In the genomic region with DNA sequence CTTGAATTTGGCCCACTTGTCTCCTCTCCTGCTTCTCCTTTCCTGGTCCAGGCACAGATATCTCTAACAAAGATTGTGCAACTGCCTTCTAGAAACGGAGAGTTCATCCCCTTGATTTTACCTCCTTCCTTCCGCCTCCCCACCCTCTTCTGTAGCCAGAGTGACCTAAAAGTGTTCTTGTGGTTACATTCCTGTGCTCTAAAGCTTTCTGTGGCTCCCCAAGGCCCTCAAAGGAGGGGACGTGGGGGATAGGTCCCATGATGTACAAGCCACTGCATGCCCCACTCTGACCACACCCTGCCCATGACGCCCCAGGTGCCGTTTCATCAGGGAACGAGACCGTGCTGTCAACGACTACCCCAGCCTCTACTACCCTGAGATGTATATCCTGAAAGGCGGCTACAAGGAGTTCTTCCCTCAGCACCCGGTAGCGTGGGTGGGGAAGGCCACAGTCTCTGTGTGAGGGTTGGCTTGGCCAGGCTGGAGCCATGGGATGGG, we compare ENCODE assay signal across 13 cellular contexts. TPM values are rescaled to one million over a fixed set of nuclear protein-coding genes. Genes with fewer than 3 reads are reported as not detected.
A peak's percentile ranks its signal among the peaks of the same experiment; 100 is the strongest.
DNase-seq lines count a peak whose midpoint lies in the region; ATAC-seq and TF ChIP-seq lines count a peak whose summit lies in the region.
"Had no signal": no experiment of that assay in that cellular context is flagged by ENCODE, and none has a peak within 500 bp of the region (broad histone marks: within the 10 kb centered on the region; RNA-seq: fewer than 3 reads in every experiment).

No MANE protein-coding gene starts in this region.

- CTCF ChIA-PET in AG04450 (lab: Charles Lee), result interaction anchor here (1.6 to 2.8 kb wide), 2 partner anchors 14 to 17 kb away, joined by 5 to 8 read pairs; a partner anchor contains a TSS
- CTCF ChIA-PET in IMR-90 (lab: Yijun Ruan, JAX), result interaction anchor here (1.3 kb wide), 1 partner anchor 14 kb away, joined by 4 read pairs; no protein-coding TSS in a partner anchor

- H2BK20ac ChIP-seq in IMR-90 (ENCODE audit: low read depth, low read length), result peak overlapping the region; percentile 52; the same call in 1 of the 2 replicates

- H2BK5ac ChIP-seq in IMR-90 (ENCODE audit: low read depth, low read length, poor library complexity, severe bottlenecking), result peak overlapping the region; percentile 29

- H3K9ac ChIP-seq in IMR-90 (ENCODE audit: low read depth, low read length) (no peak overlapping the region), neural progenitor cell (no peak overlapping the region)

- H3K56ac ChIP-seq in IMR-90 (ENCODE audit: extremely low read depth, insufficient read depth, low read length), result no peak overlapping the region

- peaks cover 19 to 86% of the 10 kb centered on the region in 2 experiments for H3K79me1 ChIP-seq in IMR-90 (ENCODE audit: low read depth in 1 of 2, low read length in 2 of 2)

- no peak for TF ChIP-seq RAD21 in IMR-90 (IDR thresholded peaks at IDR 0.05; ENCODE audit: low read length)

- H4K91ac ChIP-seq in IMR-90 (ENCODE audit: insufficient read depth, low read depth, low read length), result peak overlapping the region; percentile 51; the same call in 1 of the 2 replicates

- H3K9me3 Mint-ChIP-seq in neural progenitor cell, result no peaks in the 10 kb centered on the region
- H3K9me3 Mint-ChIP-seq: natural killer cell treated with Interleukin-12 subunit alpha and Interleukin-12 subunit beta and Interleukin-15 and Interleukin-18, amount 100 ng/mL, for 72 hours had no signal

- 0 out of 3 replicates have a peak overlapping the region, but pooled peaks have one; percentile 51 for H2BK15ac ChIP-seq in IMR-90 (ENCODE audit: low read depth, low read length)

- TF ChIP-seq CTCF in AG04450 (IDR thresholded peaks at IDR 0.05; ENCODE audit: low read depth, low read length), result no peak
- TF ChIP-seq CTCF in IMR-90 (conservative IDR thresholded peaks at IDR 0.05; ENCODE audit: low read depth, low read length), result no peak
- no peak for TF ChIP-seq CTCF in coronary artery (IDR thresholded peaks at IDR 0.05)
- TF ChIP-seq CTCF in neural progenitor cell (IDR thresholded peaks at IDR 0.05), result no peak
- no peak for TF ChIP-seq CTCF in hepatocyte (IDR thresholded peaks at IDR 0.05; ENCODE audit: poor library complexity)
- no peak for TF ChIP-seq CTCF in WERI-Rb-1 (IDR thresholded peaks at IDR 0.05; ENCODE audit: low read depth, low read length)

- H4K5ac ChIP-seq in IMR-90 (ENCODE audit: low read depth, low read length), result no peak overlapping the region

- H3K9me3 ChIP-seq in AG04450 (ENCODE audit: control insufficient read depth, insufficient read depth, low read length) (no peaks in the 10 kb centered on the region; the same call in 1 of the 2 replicates), IMR-90 (ENCODE audit: control insufficient read depth, insufficient read depth, low read length) (no peaks in the 10 kb centered on the region), neural progenitor cell (ENCODE audit: low read depth) (no peaks in the 10 kb centered on the region), hepatocyte (ENCODE audit: low read depth) (no peaks in the 10 kb centered on the region), WERI-Rb-1 (ENCODE audit: severe bottlenecking) (no peaks in the 10 kb centered on the region)
- H3K9me3 ChIP-seq: body of pancreas had no signal

- H3K4me2 ChIP-seq in IMR-90 (ENCODE audit: low read depth, low read length), result no peak overlapping the region
- H3K4me2 ChIP-seq in neural progenitor cell, result no peak overlapping the region
- H3K4me2 ChIP-seq in hepatocyte, result no peak overlapping the region

- H4K20me1 ChIP-seq in IMR-90 (ENCODE audit: insufficient read depth, low read length), result no peaks in the 10 kb centered on the region
- peaks cover 9% of the 10 kb centered on the region for H4K20me1 ChIP-seq in neural progenitor cell (ENCODE audit: low read depth)
- H4K20me1 ChIP-seq in hepatocyte (ENCODE audit: insufficient read depth, poor library complexity, severe bottlenecking), result no peaks in the 10 kb centered on the region

- no peak overlapping the region for H3K27ac Mint-ChIP-seq in neural progenitor cell

- POLR2A ChIA-PET in AG04450 (lab: Yijun Ruan, JAX) (interaction anchor here (2.1 kb wide), 1 partner anchor 8 kb away, joined by 5 read pairs; a partner anchor contains a TSS), IMR-90 (lab: Charles Lee; ENCODE audit: unreplicated experiment) (no interaction called here)

- no peak overlapping the region for H3K18ac ChIP-seq in IMR-90 (ENCODE audit: low read depth, low read length)

- H3K4me1 ChIP-seq in IMR-90 (ENCODE audit: control insufficient read depth, insufficient read depth, low read length) (peaks cover 31% of the 10 kb centered on the region), neural progenitor cell (peaks cover 20% of the 10 kb centered on the region), hepatocyte (ENCODE audit: insufficient read depth) (peaks cover 38% of the 10 kb centered on the region)

- 100% methylated on average over 3 of the region's 11 CpGs; no CpG with 5 or more reads in 1 of the 2 experiments for WGBS in IMR-90 (ENCODE audit: extremely low coverage in 2 of 2, insufficient read length in 1 of 2), 2 experiments
- WGBS in hepatocyte (ENCODE audit: low lambda C conversion rate, missing lambda C conversion rate), result 94% methylated on average over 11 of the region's 11 CpGs

- no peak for DNase-seq in AG04450 (ENCODE audit: low read depth, low spot score)
- DNase-seq in IMR-90, result no peak
- no peak for DNase-seq in coronary artery (ENCODE audit: low spot score)
- DNase-seq in neural progenitor cell (ENCODE audit: low spot score), result no peak
- no peak for DNase-seq in hepatocyte (ENCODE audit: low spot score)
- DNase-seq in WERI-Rb-1, result no peak
- DNase-seq in GM19238 (ENCODE audit: insufficient read length, low spot score), result no peak
- DNase-seq: body of pancreas, H7, NCI-H187 had no signal

- no peak for TF ChIP-seq POLR2A in IMR-90 (IDR thresholded peaks at IDR 0.05; ENCODE audit: low read depth, low read length)

- no TSS peak for BruUV-seq in IMR-90 (replicated peaks; lab: Mats Ljungman, UMichigan)

- peaks cover 7% of the 10 kb centered on the region for H3K27me3 Mint-ChIP-seq in neural progenitor cell (ENCODE audit: insufficient read depth, low read depth)
- H3K27me3 Mint-ChIP-seq: natural killer cell treated with Interleukin-12 subunit alpha and Interleukin-12 subunit beta and Interleukin-15 and Interleukin-18, amount 100 ng/mL, for 72 hours had no signal

- H4K8ac ChIP-seq in IMR-90 (ENCODE audit: low read depth in 2 of 2, low read length in 2 of 2), result no peak overlapping the region

- H3K36me3 Mint-ChIP-seq in neural progenitor cell, result peaks cover 35% of the 10 kb centered on the region

- peaks cover 15% of the 10 kb centered on the region for H3F3A ChIP-seq in neural progenitor cell (ENCODE audit: low read depth)

- peak overlapping the region; percentile 51 for H2BK120ac ChIP-seq in IMR-90 (ENCODE audit: low read depth, low read length)

- peak overlapping the region; percentile 39 for H3K4me3 Mint-ChIP-seq in neural progenitor cell
- H3K4me3 Mint-ChIP-seq: natural killer cell treated with Interleukin-12 subunit alpha and Interleukin-12 subunit beta and Interleukin-15 and Interleukin-18, amount 100 ng/mL, for 72 hours had no signal

- no peaks in the 10 kb centered on the region for H3K79me2 ChIP-seq in neural progenitor cell (ENCODE audit: low read depth)
- no peaks in the 10 kb centered on the region for H3K79me2 ChIP-seq in hepatocyte

- no peak overlapping the region for H3K14ac ChIP-seq in IMR-90 (replicated peaks; ENCODE audit: low read depth, low read length)

- intact Hi-C loops in IMR-90 (cut with micrococcal nuclease), result no loop called here

- in situ Hi-C loops in IMR-90 (cut with MboI; ENCODE audit: low sequenced_read_pairs), result no loop called here

- H3K4me3 ChIP-seq in AG04450 (ENCODE audit: low read depth, low read length) (no peak overlapping the region), IMR-90 (ENCODE audit: insufficient read depth, low read depth, low read length) (no peak overlapping the region), coronary artery (no peak overlapping the region), neural progenitor cell (no peak overlapping the region), hepatocyte (no peak overlapping the region), WERI-Rb-1 (ENCODE audit: low read depth, low read length) (no peak overlapping the region)
- H3K4me3 ChIP-seq: body of pancreas had no signal

- H3K9me2 ChIP-seq in hepatocyte (replicated peaks; ENCODE audit: insufficient read depth), result no peaks in the 10 kb centered on the region

- H2AK5ac ChIP-seq in IMR-90 (ENCODE audit: low read depth, low read length), result peak overlapping the region; percentile 4; the same call in 1 of the 2 replicates

- H3K23ac ChIP-seq in IMR-90 (ENCODE audit: low read depth, low read length), result no peak overlapping the region

- dilution Hi-C loops in IMR-90 (cut with HindIII; ENCODE audit: low sequenced_read_pairs, unreplicated experiment), result no loop called here

- peak overlapping the region; percentile 57 for H3K27ac ChIP-seq in AG04450 (ENCODE audit: low read depth, low read length)
- H3K27ac ChIP-seq in IMR-90 (ENCODE audit: insufficient read depth, low read length), result peak overlapping the region; percentile 18; the same call in 1 of the 2 replicates
- H3K27ac ChIP-seq in coronary artery, result peak overlapping the region; percentile 30 to 95
- no peak overlapping the region for H3K27ac ChIP-seq in neural progenitor cell
- H3K27ac ChIP-seq in hepatocyte, result no peak overlapping the region
- H3K27ac ChIP-seq in WERI-Rb-1, result no peak overlapping the region
- H3K27ac ChIP-seq: body of pancreas had no signal

- no peak for ATAC-seq in IMR-90 (ENCODE audit: low read depth)
- no peak for ATAC-seq in GM21576 (IDR thresholded peaks at IDR 0.05; ENCODE audit: unreplicated experiment)
- ATAC-seq: body of pancreas; natural killer cell treated with Interleukin-12 subunit alpha and Interleukin-12 subunit beta and Interleukin-15 and Interleukin-18, amount 100 ng/mL, for 72 hours had no signal

- peaks cover 32% of the 10 kb centered on the region for H3K9me1 ChIP-seq in IMR-90 (ENCODE audit: insufficient read depth, low read length)

- H2AFZ ChIP-seq in IMR-90 (replicated peaks; ENCODE audit: low read length, poor library complexity) (no peak overlapping the region), neural progenitor cell (replicated peaks) (no peak overlapping the region), hepatocyte (no peak overlapping the region)

- H3K27me3 ChIP-seq in AG04450 (ENCODE audit: control insufficient read depth, insufficient read depth, low read length), result no peaks in the 10 kb centered on the region
- H3K27me3 ChIP-seq in IMR-90 (ENCODE audit: control insufficient read depth, insufficient read depth, low read length), result no peaks in the 10 kb centered on the region
- H3K27me3 ChIP-seq in neural progenitor cell, result no peaks in the 10 kb centered on the region
- no peaks in the 10 kb centered on the region for H3K27me3 ChIP-seq in hepatocyte
- no peaks in the 10 kb centered on the region for H3K27me3 ChIP-seq in WERI-Rb-1 (ENCODE audit: insufficient read depth, low read depth, severe bottlenecking)
- H3K27me3 ChIP-seq: body of pancreas had no signal

- peak overlapping the region; percentile 86 for H2AK9ac ChIP-seq in IMR-90 (replicated peaks; ENCODE audit: low read depth, low read length, poor library complexity)

- H3K4me1 Mint-ChIP-seq in neural progenitor cell, result peaks cover 45% of the 10 kb centered on the region

- peak overlapping the region; percentile 56; the same call in 1 of the 2 replicates for H3K4ac ChIP-seq in IMR-90 (ENCODE audit: low read depth, low read length)

- H3K36me3 ChIP-seq in IMR-90 (ENCODE audit: control insufficient read depth, insufficient read depth, low read length) (peaks cover 64% of the 10 kb centered on the region), neural progenitor cell (no peaks in the 10 kb centered on the region), hepatocyte (replicated peaks; ENCODE audit: insufficient read depth, low read depth) (no peaks in the 10 kb centered on the region), WERI-Rb-1 (peaks cover 57% of the 10 kb centered on the region)

RNA-seq across cellular contexts. Expression of a gene that starts 8.2 kb away (rescaled TPM):
- polyA plus RNA-seq in AG04450 (2011; rRNA removed) (57.3 and 58.9 TPM in 2 replicates), IMR-90 (2012; rRNA removed) (50.5 and 59.8 TPM in 2 replicates), hepatocyte (20.0 and 21.9 TPM in 2 replicates)
- 41.1 and 48.7 TPM in 2 replicates for polyA minus RNA-seq in AG04450 (2011; rRNA and poly(A)+ RNA removed)
- total RNA-seq in IMR-90 (2012; rRNA removed) (14.5 and 14.7 TPM in 2 replicates), neural progenitor cell (ENCODE audit: low replicate concordance) (9.3 and 22.9 TPM in 2 replicates), hepatocyte (15.1 and 15.7 TPM in 2 replicates)
- 35.2 and 48.2 TPM in 2 replicates for polyA plus RNA-seq in IMR-90 (2012; cell fraction: cytosol; rRNA removed)
- 165 TPM in 2 replicates for polyA plus RNA-seq in IMR-90 (2012; cell fraction: nucleus; rRNA removed; ENCODE audit: low replicate concordance)

RNA-seq across cellular contexts. Expression of a gene that starts 16.0 kb away (rescaled TPM):
- polyA plus RNA-seq in AG04450 (2011; rRNA removed) (7.8 and 11.7 TPM in 2 replicates), IMR-90 (2012; rRNA removed) (10.1 and 12.5 TPM in 2 replicates), hepatocyte (19.7 and 21.8 TPM in 2 replicates)
- polyA minus RNA-seq in AG04450 (2011; rRNA and poly(A)+ RNA removed), result 10.3 and 14.3 TPM in 2 replicates
- total RNA-seq in IMR-90 (2012; rRNA removed) (11.4 and 11.7 TPM in 2 replicates), neural progenitor cell (ENCODE audit: low replicate concordance) (1.2 and 3.4 TPM in 2 replicates), hepatocyte (13.8 and 15.9 TPM in 2 replicates)
- polyA plus RNA-seq in IMR-90 (2012; cell fraction: cytosol; rRNA removed), result 10.6 and 20.2 TPM in 2 replicates
- polyA plus RNA-seq in IMR-90 (2012; cell fraction: nucleus; rRNA removed; ENCODE audit: low replicate concordance), result 6.5 and 12.1 TPM in 2 replicates

RNA-seq across cellular contexts. Expression of a gene that starts 17.8 kb away (rescaled TPM):
- polyA plus RNA-seq in AG04450 (2011; rRNA removed) (29.7 and 37.0 TPM in 2 replicates), IMR-90 (2012; rRNA removed) (45.7 and 49.3 TPM in 2 replicates), hepatocyte (17.6 and 21.2 TPM in 2 replicates)
- 40.4 and 42.7 TPM in 2 replicates for polyA minus RNA-seq in AG04450 (2011; rRNA and poly(A)+ RNA removed)
- total RNA-seq in IMR-90 (2012; rRNA removed) (59.1 and 72.2 TPM in 2 replicates), neural progenitor cell (ENCODE audit: low replicate concordance) (5.0 and 28.9 TPM in 2 replicates), hepatocyte (40.9 and 46.7 TPM in 2 replicates)
- 37.2 and 44.3 TPM in 2 replicates for polyA plus RNA-seq in IMR-90 (2012; cell fraction: cytosol; rRNA removed)
- polyA plus RNA-seq in IMR-90 (2012; cell fraction: nucleus; rRNA removed; ENCODE audit: low replicate concordance), result 18.7 and 35.4 TPM in 2 replicates

RNA-seq across cellular contexts. Expression of a gene that starts 23.1 kb away (rescaled TPM):
- 0.12 TPM in 2 replicates for polyA plus RNA-seq in AG04450 (2011; rRNA removed)
- polyA minus RNA-seq in AG04450 (2011; rRNA and poly(A)+ RNA removed), result not detected in 2 replicates
- under 0.01 TPM in 1 of 2 replicates, not detected in the other for total RNA-seq in IMR-90 (2012; rRNA removed)
- polyA plus RNA-seq in IMR-90 (2012; rRNA removed), result 0.15 and 0.26 TPM in 2 replicates
- polyA plus RNA-seq in IMR-90 (2012; cell fraction: cytosol; rRNA removed), result 0.30 and 0.54 TPM in 2 replicates
- polyA plus RNA-seq in IMR-90 (2012; cell fraction: nucleus; rRNA removed; ENCODE audit: low replicate concordance), result 0.58 and 0.99 TPM in 2 replicates
- 0.34 and 1.2 TPM in 2 replicates for total RNA-seq in neural progenitor cell (ENCODE audit: low replicate concordance)
- total RNA-seq in hepatocyte, result 0.63 TPM in 1 of 2 replicates, not detected in the other
- 0.51 TPM in 1 of 2 replicates, not detected in the other for polyA plus RNA-seq in hepatocyte
- total RNA-seq: skeletal muscle tissue had no signal

RNA-seq across cellular contexts. Expression of a gene that starts 36.8 kb away (rescaled TPM):
- polyA plus RNA-seq in AG04450 (2011; rRNA removed), result 22.6 and 29.2 TPM in 2 replicates
- 19.2 and 21.7 TPM in 2 replicates for polyA minus RNA-seq in AG04450 (2011; rRNA and poly(A)+ RNA removed)
- total RNA-seq in IMR-90 (2012; rRNA removed), result 31.4 and 31.9 TPM in 2 replicates
- polyA plus RNA-seq in IMR-90 (2012; rRNA removed), result 58.2 and 65.0 TPM in 2 replicates
- 75.4 and 85.6 TPM in 2 replicates for polyA plus RNA-seq in IMR-90 (2012; cell fraction: cytosol; rRNA removed)
- 17.7 and 47.7 TPM in 2 replicates for polyA plus RNA-seq in IMR-90 (2012; cell fraction: nucleus; rRNA removed; ENCODE audit: low replicate concordance)
- 17.6 and 42.8 TPM in 2 replicates for total RNA-seq in neural progenitor cell (ENCODE audit: low replicate concordance)
- 9.6 and 11.7 TPM in 2 replicates for total RNA-seq in hepatocyte
- 31.7 and 36.0 TPM in 2 replicates for polyA plus RNA-seq in hepatocyte

Comparison
In these comparisons a context has a peak if more than half of its experiments do, and no peak if none do; other contexts are left out.
1. H3K27ac ChIP-seq: peak in AG04450 (single experiment), IMR-90 (single experiment) and coronary artery (2 of 2); none in neural progenitor cell (single experiment), hepatocyte (single experiment) and WERI-Rb-1 (single experiment).